8 cellular contexts compared by ENCODE assay signal in the genomic region with DNA sequence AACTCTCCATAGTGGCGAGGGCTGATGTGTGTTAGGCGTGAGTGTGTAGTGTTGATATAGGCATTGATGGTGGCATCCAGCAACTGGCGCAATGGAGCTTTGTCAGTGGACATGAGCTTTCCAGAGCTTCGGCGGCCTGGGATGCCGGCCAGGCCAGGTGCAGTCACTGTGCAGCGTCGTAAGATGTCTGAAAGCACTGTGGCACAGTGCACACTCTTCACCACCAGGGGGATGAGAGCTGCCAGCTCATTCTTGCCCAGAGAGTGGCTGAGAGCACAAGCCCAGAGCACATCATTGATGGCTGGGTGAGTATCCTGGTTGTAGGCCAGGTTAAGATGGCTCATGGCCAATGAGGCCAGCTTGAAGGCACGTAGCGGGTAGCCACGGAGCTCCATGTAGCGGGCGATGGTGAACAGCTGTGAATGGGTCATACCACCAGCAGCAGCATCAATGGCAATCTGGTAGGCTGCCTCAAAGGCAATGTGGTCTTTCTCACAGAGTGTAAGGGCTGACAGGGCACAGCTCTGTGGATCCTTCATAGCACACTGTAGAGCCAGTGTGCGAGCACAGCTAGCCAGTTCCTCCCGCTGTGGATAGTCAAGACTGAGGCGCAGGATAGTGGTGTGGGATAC. TPM values are rescaled to one million over a fixed set of nuclear protein-coding genes. Genes with fewer than 3 reads are reported as not detected.
A peak's percentile ranks its signal among the peaks of the same experiment; 100 is the strongest.
DNase-seq lines count a peak whose midpoint lies in the region; ATAC-seq and TF ChIP-seq lines count a peak whose summit lies in the region.

No MANE protein-coding gene starts in this region.

- H3K9me3 Mint-ChIP-seq in mesothelial cell of epicardium = peaks cover 6% of the 10 kb centered on the region

- DNase-seq in GDM1 (lab: John Stamatoyannopoulos, UW) = peak; percentile 34
- DNase-seq in NCI-H345 (lab: John Stamatoyannopoulos, UW) = peak; percentile 45
- DNase-seq in activated CD4-positive, alpha-beta T cell treated with anti-CD3 and anti-CD28 coated beads, Interleukin-2, amount 50 U/mL, for 1 hour = peak; percentile 58
- DNase-seq in effector CD4-positive, alpha-beta T cell = peak; percentile 39
- DNase-seq in mesothelial cell of epicardium (ENCODE audit: low spot score in 2 of 2, unreplicated experiment in 2 of 2) = peak in 1 of 2 experiments; percentile 59
- DNase-seq in stimulated activated naive CD4-positive, alpha-beta T cell treated with Interleukin-2 at 50 U/mL for 16 hours (lab: John Stamatoyannopoulos, UW) = peak; percentile 58
- no peak for DNase-seq in KG1 (lab: John Stamatoyannopoulos, UW)

- no peak overlapping the region for H3K27ac Mint-ChIP-seq in mesothelial cell of epicardium

- H3K36me3 Mint-ChIP-seq in mesothelial cell of epicardium = peaks cover 3% of the 10 kb centered on the region

- H3K27me3 Mint-ChIP-seq in mesothelial cell of epicardium (ENCODE audit: low read depth) = no peaks in the 10 kb centered on the region

- TF ChIP-seq CTCF in mesothelial cell of epicardium (IDR thresholded peaks at IDR 0.05; ENCODE audit: unreplicated experiment) = peak; percentile 81

- H3K4me1 Mint-ChIP-seq in mesothelial cell of epicardium = peaks cover 6% of the 10 kb centered on the region

- peak; percentile 70 for ATAC-seq in HG02798 (IDR thresholded peaks at IDR 0.05; ENCODE audit: poor library complexity, unreplicated experiment)

- no peak overlapping the region for H3K4me3 Mint-ChIP-seq in mesothelial cell of epicardium

RNA-seq across cellular contexts. Expression of a gene that starts 6.7 kb away (rescaled TPM):
- total RNA-seq in mesothelial cell of epicardium = 84.0 to 88.3 TPM (median 85.6 TPM) in 3 replicates

RNA-seq across cellular contexts. Expression of a gene that starts 7.6 kb away (rescaled TPM):
- total RNA-seq in mesothelial cell of epicardium = 30.3 to 34.3 TPM (median 32.3 TPM) in 3 replicates

RNA-seq across cellular contexts. Expression of a gene that starts 32.3 kb away (rescaled TPM):
- 20.8 to 23.5 TPM (median 21.3 TPM) in 3 replicates for total RNA-seq in mesothelial cell of epicardium
